ENCODE assay signal across 9 cellular contexts in genomic region chr1:201481004-201481380, GRCh38. TPM values are rescaled to one million over a fixed set of nuclear protein-coding genes. Genes with fewer than 3 reads are reported as not detected.
DNase-seq lines count a peak whose midpoint lies in the region; ATAC-seq and TF ChIP-seq lines count a peak whose summit lies in the region.
"Had no signal": no experiment of that assay in that cellular context is flagged by ENCODE, and none has a peak within 500 bp of the region (broad histone marks: within the 10 kb centered on the region; RNA-seq: fewer than 3 reads in every experiment).

No MANE protein-coding gene starts in this region.

- H3K56ac ChIP-seq in mesendoderm (ENCODE audit: low read length) = peak overlapping the region; percentile 92

- H3K4ac ChIP-seq in mesendoderm (ENCODE audit: low read depth, low read length) = no peak overlapping the region

- no peak overlapping the region for H3K27ac Mint-ChIP-seq in activated naive CD4-positive, alpha-beta T cell treated with anti-CD3 and anti-CD28 coated beads, Interleukin-2, amount 50 U/mL, for 24 hours
- peak overlapping the region in 1 of 2 donors; percentile 38 for H3K27ac Mint-ChIP-seq in activated naive CD4-positive, alpha-beta T cell treated with anti-CD3 and anti-CD28 coated beads, Interleukin-2, amount 50 U/mL, for 72 hours
- no peak overlapping the region for H3K27ac Mint-ChIP-seq in chondrocyte (ENCODE audit: unreplicated experiment)

- no peak overlapping the region for H2AK5ac ChIP-seq in mesendoderm (ENCODE audit: low read length)

- H3K9me3 ChIP-seq in uterus = no peaks in the 10 kb centered on the region

- peak overlapping the region; percentile 10 for H3K9ac ChIP-seq in mesendoderm (ENCODE audit: low read length)

- H3K36me3 ChIP-seq in mesendoderm (ENCODE audit: control insufficient read depth, insufficient read depth, low read length) (no peaks in the 10 kb centered on the region), uterus (no peaks in the 10 kb centered on the region)

- H2BK15ac ChIP-seq in mesendoderm (replicated peaks; ENCODE audit: low read depth) = no peak overlapping the region

- peak overlapping the region; percentile 54 for H3K4me2 ChIP-seq in mesendoderm (ENCODE audit: low read length)

- H2BK120ac ChIP-seq in mesendoderm (ENCODE audit: low read depth, low read length) = no peak overlapping the region

- TF ChIP-seq POLR2A in uterus (IDR thresholded peaks at IDR 0.05) = no peak

- TF ChIP-seq CTCF in chondrocyte (IDR thresholded peaks at IDR 0.05) (no peak), uterus (IDR thresholded peaks at IDR 0.05) (no peak)

- H3K4me1 Mint-ChIP-seq in activated naive CD4-positive, alpha-beta T cell treated with anti-CD3 and anti-CD28 coated beads, Interleukin-2, amount 50 U/mL, for 24 hours = peaks cover 19% of the 10 kb centered on the region
- peaks cover 26% of the 10 kb centered on the region for H3K4me1 Mint-ChIP-seq in chondrocyte (ENCODE audit: low read depth)

- H3K27me3 ChIP-seq in mesendoderm (ENCODE audit: insufficient read depth, low read length, poor library complexity) = no peaks in the 10 kb centered on the region
- no peaks in the 10 kb centered on the region for H3K27me3 ChIP-seq in uterus

- H3K79me1 ChIP-seq in mesendoderm (ENCODE audit: low read length) = no peaks in the 10 kb centered on the region

- no peaks in the 10 kb centered on the region for H3K36me3 Mint-ChIP-seq in activated naive CD4-positive, alpha-beta T cell treated with anti-CD3 and anti-CD28 coated beads, Interleukin-2, amount 50 U/mL, for 24 hours
- no peaks in the 10 kb centered on the region for H3K36me3 Mint-ChIP-seq in activated naive CD4-positive, alpha-beta T cell treated with anti-CD3 and anti-CD28 coated beads, Interleukin-2, amount 50 U/mL, for 72 hours
- H3K36me3 Mint-ChIP-seq in chondrocyte (ENCODE audit: low read depth) = no peaks in the 10 kb centered on the region

- no peak overlapping the region for H4K8ac ChIP-seq in mesendoderm (ENCODE audit: low read depth, low read length)

- no peak for DNase-seq in activated naive CD4-positive, alpha-beta T cell treated with anti-CD3 and anti-CD28 coated beads, Interleukin-2, amount 50 U/mL, for 72 hours (ENCODE audit: low spot score in 2 of 2)
- DNase-seq in chondrocyte (ENCODE audit: low spot score) (no peak), mesendoderm (no peak), uterus (no peak), NOMO-1 treated with DMSO at 0.1 percent for 48 hours (lab: John Stamatoyannopoulos, UW; ENCODE audit: unreplicated experiment) (no peak), OCI-M1 (lab: John Stamatoyannopoulos, UW) (no peak), SIG-M5 (lab: John Stamatoyannopoulos, UW) (no peak)

- no peak overlapping the region for H2BK5ac ChIP-seq in mesendoderm (ENCODE audit: low read length)

- H3K27me3 Mint-ChIP-seq in activated naive CD4-positive, alpha-beta T cell treated with anti-CD3 and anti-CD28 coated beads, Interleukin-2, amount 50 U/mL, for 24 hours = peaks cover 25% of the 10 kb centered on the region
- no peaks in the 10 kb centered on the region for H3K27me3 Mint-ChIP-seq in chondrocyte (ENCODE audit: low read depth)

- no peak overlapping the region for H3K18ac ChIP-seq in mesendoderm (ENCODE audit: low read length)

- no peak overlapping the region for H4K5ac ChIP-seq in mesendoderm (ENCODE audit: low read length)

- H3K4me1 ChIP-seq in mesendoderm (ENCODE audit: control insufficient read depth, low read depth, low read length) = no peaks in the 10 kb centered on the region
- H3K4me1 ChIP-seq in uterus = peaks cover 6 to 15% of the 10 kb centered on the region in 2 donors

- H3K23ac ChIP-seq in mesendoderm (ENCODE audit: low read length) = no peak overlapping the region

- peak overlapping the region; percentile 79 for H3K4me3 Mint-ChIP-seq in activated naive CD4-positive, alpha-beta T cell treated with anti-CD3 and anti-CD28 coated beads, Interleukin-2, amount 50 U/mL, for 24 hours
- H3K4me3 Mint-ChIP-seq in chondrocyte (ENCODE audit: unreplicated experiment) = peak overlapping the region; percentile 41

- H3K9me3 Mint-ChIP-seq in activated naive CD4-positive, alpha-beta T cell treated with anti-CD3 and anti-CD28 coated beads, Interleukin-2, amount 50 U/mL, for 24 hours = no peaks in the 10 kb centered on the region
- no peaks in the 10 kb centered on the region for H3K9me3 Mint-ChIP-seq in activated naive CD4-positive, alpha-beta T cell treated with anti-CD3 and anti-CD28 coated beads, Interleukin-2, amount 50 U/mL, for 72 hours
- H3K9me3 Mint-ChIP-seq in chondrocyte (ENCODE audit: low read depth) = no peaks in the 10 kb centered on the region

- intact Hi-C loops in uterus (cut with DNase I; ENCODE audit: low total_unique reads) = no loop called here

- no peak for ATAC-seq in activated naive CD4-positive, alpha-beta T cell treated with anti-CD3 and anti-CD28 coated beads, Interleukin-2, amount 50 U/mL, for 72 hours

- no peak overlapping the region for H3K4me3 ChIP-seq in mesendoderm (ENCODE audit: low read length)
- peak overlapping the region; percentile 4 to 18 for H3K4me3 ChIP-seq in uterus

- no peaks in the 10 kb centered on the region for H3K79me2 ChIP-seq in mesendoderm (ENCODE audit: control insufficient read depth, insufficient read depth, low read length)

- H3K27ac ChIP-seq in mesendoderm (ENCODE audit: low read depth, low read length) = no peak overlapping the region
- H3K27ac ChIP-seq in uterus = peak overlapping the region; percentile 71 to 97

- WGBS in mesendoderm (ENCODE audit: extremely low coverage, insufficient coverage, low lambda C conversion rate) = no CpG with 5 or more reads among the region's 17 CpGs

RNA-seq across cellular contexts. Expression of gene PHLDA3, which starts 12.0 kb away (rescaled TPM):
- 10 to 100 TPM in 1 of 2 donors, 1 to 10 TPM in 1; 5.7 to 13.0 TPM for total RNA-seq in activated naive CD4-positive, alpha-beta T cell treated with anti-CD3 and anti-CD28 coated beads, Interleukin-2, amount 50 U/mL, for 72 hours
- total RNA-seq in chondrocyte (111 to 120 TPM (median 115 TPM) in 3 replicates), uterus (10 to 100 TPM; 14.4 to 80.2 (median 43.7) TPM)
- polyA plus RNA-seq in mesendoderm (2013, experiment 1 of 2) = 6.4 TPM
- 6.0 TPM for polyA plus RNA-seq in mesendoderm (2013, experiment 2 of 2)

RNA-seq across cellular contexts. Expression of gene CSRP1, which starts 25.9 kb away (rescaled TPM):
- 10 to 100 TPM; 13.2 to 57.6 TPM for total RNA-seq in activated naive CD4-positive, alpha-beta T cell treated with anti-CD3 and anti-CD28 coated beads, Interleukin-2, amount 50 U/mL, for 72 hours
- total RNA-seq in chondrocyte (1.3 to 7.1 TPM (median 5.9 TPM) in 3 replicates), uterus (1,000 to 10,000 TPM in 3 of 4 donors, 100 to 1,000 TPM in 1; 913 to 2,516 (median 1,349) TPM)
- polyA plus RNA-seq in mesendoderm (2013, experiment 1 of 2) = 54.9 TPM
- 61.7 TPM for polyA plus RNA-seq in mesendoderm (2013, experiment 2 of 2)

RNA-seq across cellular contexts. Expression of gene NAV1, which starts 57.9 kb away (rescaled TPM):
- total RNA-seq in activated naive CD4-positive, alpha-beta T cell treated with anti-CD3 and anti-CD28 coated beads, Interleukin-2, amount 50 U/mL, for 72 hours = 1 to 10 TPM in 1 of 2 donors, under 1 TPM in 1; 0.48 to 3.1 TPM
- total RNA-seq in chondrocyte = 201 to 294 TPM (median 211 TPM) in 3 replicates
- 8.1 TPM for polyA plus RNA-seq in mesendoderm (2013, experiment 1 of 2)
- polyA plus RNA-seq in mesendoderm (2013, experiment 2 of 2) = 8.5 TPM
- total RNA-seq in uterus = 10 to 100 TPM; 25.1 to 86.1 (median 58.5) TPM

RNA-seq across cellular contexts. Expression of gene TNNI1, which starts 59.5 kb away (rescaled TPM):
- not detected for total RNA-seq in activated naive CD4-positive, alpha-beta T cell treated with anti-CD3 and anti-CD28 coated beads, Interleukin-2, amount 50 U/mL, for 72 hours
- total RNA-seq in chondrocyte = 8.0 to 10.0 TPM (median 8.8 TPM) in 3 replicates
- polyA plus RNA-seq in mesendoderm (2013, experiment 1 of 2) = 0.20 TPM
- 0.10 TPM for polyA plus RNA-seq in mesendoderm (2013, experiment 2 of 2)
- total RNA-seq in uterus = 1 to 10 TPM in 1 of 4 donors, under 1 TPM in 1, not detected in 2; 0.30 to 3.9 TPM
- total RNA-seq: left lobe of liver had no signal

Comparison
In these comparisons a context has a peak if more than half of its experiments do, and no peak if none do; other contexts are left out.
1. RNA of gene CSRP1, which starts 25.9 kb away (total RNA-seq): 913 to 2,516 TPM in uterus; 13.2 to 57.6 TPM in activated naive CD4-positive, alpha-beta T cell treated with anti-CD3 and anti-CD28 coated beads, Interleukin-2, amount 50 U/mL, for 72 hours and 1.3 to 7.1 TPM in chondrocyte; every median in the first group is over 10 times any median in the second.
2. RNA of gene NAV1, which starts 57.9 kb away (total RNA-seq): 201 to 294 TPM in chondrocyte and 25.1 to 86.1 TPM in uterus; 0.48 to 3.1 TPM in activated naive CD4-positive, alpha-beta T cell treated with anti-CD3 and anti-CD28 coated beads, Interleukin-2, amount 50 U/mL, for 72 hours; every median in the first group is over 4 times any median in the second.